11 cellular contexts compared by ENCODE assay signal in the genomic region with DNA sequence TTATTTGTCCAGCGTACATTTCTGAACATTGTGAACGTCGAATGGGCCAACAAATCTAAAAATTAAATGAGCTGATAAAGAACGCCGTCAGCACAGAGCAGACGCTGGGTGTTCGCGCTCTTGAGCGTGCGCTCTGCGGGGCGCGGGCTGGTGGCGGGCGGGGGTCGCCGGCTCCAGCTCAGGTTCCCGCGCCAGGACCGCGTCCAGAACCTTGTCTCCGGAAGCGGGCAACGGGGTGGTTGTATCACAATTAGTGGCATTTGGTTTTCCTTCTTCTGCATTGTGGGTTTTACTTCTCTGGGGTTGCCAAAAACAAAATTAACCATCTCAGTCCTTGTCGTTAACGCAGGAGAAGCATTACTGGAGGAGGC. TPM values are rescaled to one million over a fixed set of nuclear protein-coding genes. Genes with fewer than 3 reads are reported as not detected.
DNase-seq lines count a peak whose midpoint lies in the region; ATAC-seq and TF ChIP-seq lines count a peak whose summit lies in the region.
"Had no signal": no experiment of that assay in that cellular context is flagged by ENCODE, and none has a peak within 500 bp of the region (broad histone marks: within the 10 kb centered on the region; RNA-seq: fewer than 3 reads in every experiment).

No MANE protein-coding gene starts in this region.

- no peaks in the 10 kb centered on the region for H3K9me3 ChIP-seq in upper lobe of right lung

- no peaks in the 10 kb centered on the region for H3K36me3 Mint-ChIP-seq in stimulated activated naive CD8-positive, alpha-beta T cell treated with anti-CD3 and anti-CD28 coated beads, Interleukin-15, Interleukin-2, amounts not matched to agents 100 ng/mL and 50 ng/mL, for 24 hours (ENCODE audit: low read depth)
- H3K36me3 Mint-ChIP-seq in activated CD4-positive, alpha-beta memory T cell treated with anti-CD3 and anti-CD28 coated beads for 36 hours = no peaks in the 10 kb centered on the region
- no peaks in the 10 kb centered on the region for H3K36me3 Mint-ChIP-seq in immature natural killer cell
- H3K36me3 Mint-ChIP-seq in chondrocyte (ENCODE audit: low read depth) = peaks cover 14% of the 10 kb centered on the region

- H3K27me3 ChIP-seq in upper lobe of right lung = peaks cover 58% of the 10 kb centered on the region

- H3K27me3 Mint-ChIP-seq in stimulated activated naive CD8-positive, alpha-beta T cell treated with anti-CD3 and anti-CD28 coated beads, Interleukin-15, Interleukin-2, amounts not matched to agents 100 ng/mL and 50 ng/mL, for 24 hours = peaks cover 59% of the 10 kb centered on the region
- peaks cover 47% of the 10 kb centered on the region for H3K27me3 Mint-ChIP-seq in activated CD4-positive, alpha-beta memory T cell treated with anti-CD3 and anti-CD28 coated beads for 36 hours
- H3K27me3 Mint-ChIP-seq in immature natural killer cell (ENCODE audit: low read depth in 3 of 3) (peaks cover 8 to 43% (median 9%) of the 10 kb centered on the region in 3 donors), chondrocyte (ENCODE audit: low read depth) (no peaks in the 10 kb centered on the region)

- H3K4me3 Mint-ChIP-seq in stimulated activated naive CD8-positive, alpha-beta T cell treated with anti-CD3 and anti-CD28 coated beads, Interleukin-15, Interleukin-2, amounts not matched to agents 100 ng/mL and 50 ng/mL, for 24 hours = peak overlapping the region; percentile 68
- H3K4me3 Mint-ChIP-seq in activated CD4-positive, alpha-beta memory T cell treated with anti-CD3 and anti-CD28 coated beads for 36 hours = peak overlapping the region; percentile 70
- H3K4me3 Mint-ChIP-seq in immature natural killer cell (peak overlapping the region; percentile 54 to 81 (median 70)), chondrocyte (ENCODE audit: unreplicated experiment) (no peak overlapping the region)

- H3K9me3 Mint-ChIP-seq in stimulated activated naive CD8-positive, alpha-beta T cell treated with anti-CD3 and anti-CD28 coated beads, Interleukin-15, Interleukin-2, amounts not matched to agents 100 ng/mL and 50 ng/mL, for 24 hours = no peaks in the 10 kb centered on the region
- no peaks in the 10 kb centered on the region for H3K9me3 Mint-ChIP-seq in activated CD4-positive, alpha-beta memory T cell treated with anti-CD3 and anti-CD28 coated beads for 36 hours
- H3K9me3 Mint-ChIP-seq in immature natural killer cell = peaks cover 0 to under 1% (median 0%) of the 10 kb centered on the region in 6 donors
- H3K9me3 Mint-ChIP-seq in chondrocyte (ENCODE audit: low read depth) = no peaks in the 10 kb centered on the region

- CTCF ChIA-PET in activated CD4-positive, alpha-beta memory T cell treated with anti-CD3 and anti-CD28 coated beads for 36 hours (lab: Charles Lee) = interaction anchor here (1.0 to 2.9 kb wide), 2 partner anchors 9 to 91 kb away, joined by 6 to 16 read pairs; no protein-coding TSS in a partner anchor

- DNase-seq in stimulated activated naive CD8-positive, alpha-beta T cell treated with anti-CD3 and anti-CD28 coated beads, Interleukin-15, Interleukin-2, amounts not matched to agents 100 U/mL and 50 U/mL, for 24 hours = no peak
- no peak for DNase-seq in activated CD4-positive, alpha-beta memory T cell treated with anti-CD3 and anti-CD28 coated beads for 36 hours
- no peak for DNase-seq in immature natural killer cell
- no peak for DNase-seq in upper lobe of right lung
- no peak for DNase-seq in chondrocyte (ENCODE audit: low spot score)
- no peak for DNase-seq in activated effector memory CD4-positive, alpha-beta T cell treated with Interleukin-2 at 50 U/mL for 16 hours
- no peak for DNase-seq in NCI-H2081 treated with DMSO at 0.1 percent for 48 hours (lab: John Stamatoyannopoulos, UW)
- DNase-seq: NCI-H1105, SW 1271 had no signal

- peak overlapping the region; percentile 26 for H3K4me3 ChIP-seq in upper lobe of right lung

- peaks cover 21% of the 10 kb centered on the region for H3K4me1 Mint-ChIP-seq in stimulated activated naive CD8-positive, alpha-beta T cell treated with anti-CD3 and anti-CD28 coated beads, Interleukin-15, Interleukin-2, amounts not matched to agents 100 ng/mL and 50 ng/mL, for 24 hours (ENCODE audit: low read depth)
- peaks cover 18% of the 10 kb centered on the region for H3K4me1 Mint-ChIP-seq in activated CD4-positive, alpha-beta memory T cell treated with anti-CD3 and anti-CD28 coated beads for 36 hours (ENCODE audit: low read depth)
- peaks cover 18 to 22% of the 10 kb centered on the region in 2 donors for H3K4me1 Mint-ChIP-seq in immature natural killer cell
- no peaks in the 10 kb centered on the region for H3K4me1 Mint-ChIP-seq in chondrocyte (ENCODE audit: low read depth)

- no peaks in the 10 kb centered on the region for H3K36me3 ChIP-seq in upper lobe of right lung

- H3K4me1 ChIP-seq in upper lobe of right lung = peaks cover 18% of the 10 kb centered on the region

- no peak overlapping the region for H3K27ac Mint-ChIP-seq in stimulated activated naive CD8-positive, alpha-beta T cell treated with anti-CD3 and anti-CD28 coated beads, Interleukin-15, Interleukin-2, amounts not matched to agents 100 ng/mL and 50 ng/mL, for 24 hours
- no peak overlapping the region for H3K27ac Mint-ChIP-seq in activated CD4-positive, alpha-beta memory T cell treated with anti-CD3 and anti-CD28 coated beads for 36 hours
- no peak overlapping the region for H3K27ac Mint-ChIP-seq in immature natural killer cell
- no peak overlapping the region for H3K27ac Mint-ChIP-seq in chondrocyte (ENCODE audit: unreplicated experiment)

- POLR2A ChIA-PET in activated CD4-positive, alpha-beta memory T cell treated with anti-CD3 and anti-CD28 coated beads for 36 hours (lab: Charles Lee) = no interaction called here

- TF ChIP-seq CTCF in upper lobe of right lung (IDR thresholded peaks at IDR 0.05) (no peak), chondrocyte (IDR thresholded peaks at IDR 0.05) (no peak)

- H3K27ac ChIP-seq in upper lobe of right lung = no peak overlapping the region

- intact Hi-C loops in activated CD4-positive, alpha-beta memory T cell treated with anti-CD3 and anti-CD28 coated beads for 36 hours (cut with micrococcal nuclease) = no loop called here
- intact Hi-C loops in upper lobe of right lung (cut with DNase I) = no loop called here

- no peak for ATAC-seq in stimulated activated naive CD8-positive, alpha-beta T cell treated with anti-CD3 and anti-CD28 coated beads, Interleukin-15, Interleukin-2, amounts not matched to agents 100 U/mL and 50 U/mL, for 24 hours
- no peak for ATAC-seq in upper lobe of right lung

RNA-seq across cellular contexts. Expression of a gene that starts 2.4 kb away (rescaled TPM):
- total RNA-seq in activated CD4-positive, alpha-beta memory T cell treated with anti-CD3 and anti-CD28 coated beads for 36 hours = under 1 TPM; 0.46 to 0.86 TPM
- 1 to 10 TPM in 1 of 3 donors, under 1 TPM in 1, not detected in 1; 0.18 to 1.5 TPM for polyA plus RNA-seq in immature natural killer cell
- total RNA-seq in upper lobe of right lung (2.1 TPM), chondrocyte (2.7 to 6.3 TPM (median 2.7 TPM) in 3 replicates)
- total RNA-seq: HT-29 had no signal

RNA-seq across cellular contexts. Expression of a gene that starts 35.8 kb away (rescaled TPM):
- total RNA-seq in activated CD4-positive, alpha-beta memory T cell treated with anti-CD3 and anti-CD28 coated beads for 36 hours = under 1 TPM in 1 of 2 experiments, not detected in 1; 0.14 TPM
- polyA plus RNA-seq in immature natural killer cell = under 1 TPM in 2 of 3 donors, not detected in 1; 0.25 to 0.48 TPM
- total RNA-seq in upper lobe of right lung (0.87 TPM), chondrocyte (0.27 TPM in 1 of 3 replicates, not detected in the others)
- total RNA-seq: HT-29 had no signal
